In genomic region chr17:69064476-69064875, GRCh38 we compare ENCODE assay signal across 15 cellular contexts. TPM values are rescaled to one million over a fixed set of nuclear protein-coding genes. Genes with fewer than 3 reads are reported as not detected.
"Had no signal": no experiment of that assay in that cellular context is flagged by ENCODE, and none has a peak within 500 bp of the region (broad histone marks: within the 10 kb centered on the region; RNA-seq: fewer than 3 reads in every experiment).

No MANE protein-coding gene starts in this region.

- H3K36me3 ChIP-seq: right atrium auricular region, transverse colon had no signal

- H3K4me1 ChIP-seq: right atrium auricular region had no signal

- ATAC-seq: activated CD4-positive, alpha-beta T cell treated with anti-CD3 and anti-CD28 coated beads for 36 hours; activated CD8-positive, alpha-beta memory T cell treated with anti-CD3 and anti-CD28 coated beads, Interleukin-2, amount 10 ng/mL, durations not matched to agents 7 days and 5 days; effector memory CD8-positive, alpha-beta T cell had no signal

- H3K27me3 ChIP-seq: right atrium auricular region, transverse colon had no signal

- DNase-seq: activated CD4-positive, alpha-beta memory T cell treated with anti-CD3 and anti-CD28 coated beads for 36 hours; activated CD4-positive, alpha-beta T cell treated with anti-CD3 and anti-CD28 coated beads for 36 hours; activated CD8-positive, alpha-beta memory T cell treated with anti-CD3 and anti-CD28 coated beads, Interleukin-2, amount 10 ng/mL, durations not matched to agents 7 days and 5 days; activated naive CD4-positive, alpha-beta T cell treated with anti-CD3 and anti-CD28 coated beads, Interleukin-2, amount 50 U/mL, for 16 hours; activated T-cell treated with anti-CD3 and anti-CD28 coated beads, Interleukin-2, amount 50 U/mL, for 24 hours; dermis blood vessel endothelial cell; effector memory CD8-positive, alpha-beta T cell; head of caudate nucleus; kidney glomerular epithelial cell; stimulated activated CD4-positive, alpha-beta T cell treated with anti-CD3 and anti-CD28 coated beads, Interleukin-4, amount 100 ng/mL, for 24 hours; stimulated activated naive CD4-positive, alpha-beta T cell treated with Interleukin-2 at 50 U/mL for 16 hours; transverse colon had no signal

- H3K4me3 Mint-ChIP-seq: activated CD4-positive, alpha-beta memory T cell treated with anti-CD3 and anti-CD28 coated beads for 36 hours; activated CD4-positive, alpha-beta T cell treated with anti-CD3 and anti-CD28 coated beads for 36 hours; activated CD8-positive, alpha-beta memory T cell treated with anti-CD3 and anti-CD28 coated beads, Interleukin-2, amount 10 ng/mL, durations not matched to agents 7 days and 5 days; activated T-cell treated with anti-CD3 and anti-CD28 coated beads, Interleukin-2, amount 50 U/mL, for 24 hours; effector memory CD8-positive, alpha-beta T cell had no signal

- H3K27ac Mint-ChIP-seq: activated CD4-positive, alpha-beta memory T cell treated with anti-CD3 and anti-CD28 coated beads for 36 hours; activated CD4-positive, alpha-beta T cell treated with anti-CD3 and anti-CD28 coated beads for 36 hours; activated CD8-positive, alpha-beta memory T cell treated with anti-CD3 and anti-CD28 coated beads, Interleukin-2, amount 10 ng/mL, durations not matched to agents 7 days and 5 days; activated T-cell treated with anti-CD3 and anti-CD28 coated beads, Interleukin-2, amount 50 U/mL, for 24 hours; effector memory CD8-positive, alpha-beta T cell had no signal

- H3K36me3 Mint-ChIP-seq: activated CD4-positive, alpha-beta memory T cell treated with anti-CD3 and anti-CD28 coated beads for 36 hours; activated CD8-positive, alpha-beta memory T cell treated with anti-CD3 and anti-CD28 coated beads, Interleukin-2, amount 10 ng/mL, durations not matched to agents 7 days and 5 days had no signal

- H3K27ac ChIP-seq: epithelial cell of prostate, right atrium auricular region, skin epidermis had no signal

- H3K4me3 ChIP-seq: right atrium auricular region, skin epidermis, transverse colon had no signal

- H3K9me3 ChIP-seq: transverse colon had no signal

- H3K9me3 Mint-ChIP-seq: activated T-cell treated with anti-CD3 and anti-CD28 coated beads, Interleukin-2, amount 50 U/mL, for 24 hours; effector memory CD8-positive, alpha-beta T cell had no signal

RNA-seq across cellular contexts. Expression of gene ABCA9, which starts 3.7 kb away (rescaled TPM):
- total RNA-seq: activated CD4-positive, alpha-beta memory T cell treated with anti-CD3 and anti-CD28 coated beads for 36 hours; activated CD4-positive, alpha-beta T cell treated with anti-CD3 and anti-CD28 coated beads for 36 hours; activated CD8-positive, alpha-beta memory T cell treated with anti-CD3 and anti-CD28 coated beads, Interleukin-2, amount 10 ng/mL, durations not matched to agents 7 days and 5 days had no signal
